Comparison of ENCODE assay signal across 11 cellular contexts in the genomic region with DNA sequence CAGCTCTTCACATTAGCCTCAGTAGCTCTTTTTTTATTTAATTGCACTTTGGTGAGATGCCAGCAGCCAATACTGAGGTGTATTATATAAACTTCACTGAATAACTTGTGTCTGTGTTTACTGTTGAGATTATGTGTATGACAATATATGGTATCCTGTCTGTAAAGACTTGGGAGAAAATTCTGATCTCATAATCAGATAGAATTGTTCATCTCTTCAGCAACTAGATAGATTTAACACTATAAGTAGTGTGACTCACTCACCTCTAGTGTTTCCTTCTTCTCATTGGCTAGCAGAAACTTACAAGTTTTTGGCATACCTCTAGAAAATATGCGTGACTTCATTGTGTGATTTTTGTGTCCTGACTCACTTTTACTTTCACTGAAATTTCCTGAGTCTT.
A peak's percentile ranks its signal among the peaks of the same experiment; 100 is the strongest.
DNase-seq lines count a peak whose midpoint lies in the region; ATAC-seq and TF ChIP-seq lines count a peak whose summit lies in the region.
"Had no signal": no experiment of that assay in that cellular context is flagged by ENCODE, and none has a peak within 500 bp of the region (broad histone marks: within the 10 kb centered on the region; RNA-seq: fewer than 3 reads in every experiment).

No MANE protein-coding gene starts in this region.

- no peaks in the 10 kb centered on the region for H3F3A ChIP-seq in MM.1S (ENCODE audit: insufficient read depth, low read length)

- H3K9me2 ChIP-seq in MM.1S (replicated peaks; ENCODE audit: insufficient read depth, low read length) = no peaks in the 10 kb centered on the region

- CTCF ChIA-PET in MCF 10A (lab: Yijun Ruan, JAX) (no interaction called here), T-cell (lab: Charles Lee) (no interaction called here)

- H3K27me3 ChIP-seq in MM.1S (replicated peaks; ENCODE audit: insufficient read depth, low read length) = no peaks in the 10 kb centered on the region

- H3K79me2 ChIP-seq in MM.1S (ENCODE audit: low read length) = no peaks in the 10 kb centered on the region

- BruUV-seq in MCF 10A (replicated peaks; lab: Mats Ljungman, UMichigan) = no TSS peak

- ATAC-seq in HG02885 (IDR thresholded peaks at IDR 0.05; ENCODE audit: poor library complexity, unreplicated experiment) (no peak), T-cell (replicated peaks in 1 of 4) (no peak)
- ATAC-seq: naive thymus-derived CD4-positive, alpha-beta T cell had no signal

- H3K9me3 Mint-ChIP-seq in MCF 10A (ENCODE audit: unreplicated experiment) = peaks cover 7% of the 10 kb centered on the region
- H3K9me3 Mint-ChIP-seq in T-cell = no peaks in the 10 kb centered on the region

- no peak for TF ChIP-seq CTCF in AG09309 (IDR thresholded peaks at IDR 0.05; ENCODE audit: control insufficient read depth, insufficient read depth, low read depth, low read length, missing control alignments)
- TF ChIP-seq CTCF in MCF 10A (IDR thresholded peaks at IDR 0.05; ENCODE audit: unreplicated experiment) = no peak
- TF ChIP-seq CTCF in MM.1S (IDR thresholded peaks at IDR 0.05; ENCODE audit: low read length) = no peak

- no peak overlapping the region for H3K4me2 ChIP-seq in MM.1S (ENCODE audit: low read depth, low read length)

- no peaks in the 10 kb centered on the region for H3K36me3 ChIP-seq in MM.1S (replicated peaks; ENCODE audit: insufficient read depth, low read length)

- peak; percentile 67 for DNase-seq in AG09309 (ENCODE audit: low read depth)
- peak; percentile 82 for DNase-seq in HS-5 (ENCODE audit: low read depth)
- peak; percentile 75 for DNase-seq in MCF 10A (ENCODE audit: unreplicated experiment)
- peak; percentile 74 to 96 for DNase-seq in lung microvascular endothelial cell (ENCODE audit: low read depth in 2 of 2)
- no peak for DNase-seq in NCI-H2196 (lab: John Stamatoyannopoulos, UW; ENCODE audit: unreplicated experiment)
- DNase-seq in T-cell = no peak
- no peak for DNase-seq in MM.1S
- DNase-seq: naive thymus-derived CD4-positive, alpha-beta T cell; NCI-H526; stimulated activated CD4-positive, alpha-beta T cell treated with anti-CD3 and anti-CD28 coated beads, Interleukin-1b, Interleukin-23, amount 100 ng/mL, for 48 hours had no signal

- intact Hi-C loops in MCF 10A (cut with micrococcal nuclease) = no loop called here

- no peak overlapping the region for H3K9ac ChIP-seq in MM.1S (ENCODE audit: low read length)

- H3K4me3 Mint-ChIP-seq in MCF 10A (ENCODE audit: unreplicated experiment) (no peak overlapping the region), T-cell (no peak overlapping the region)
- H3K4me3 Mint-ChIP-seq: naive thymus-derived CD4-positive, alpha-beta T cell had no signal

- POLR2A ChIA-PET in MCF 10A (lab: Yijun Ruan, JAX) = interaction anchor here (0.8 to 2.1 kb wide), 4 partner anchors 20 to 70 kb away, joined by 3 to 5 read pairs (median 4); partner anchors contain the start of gene TGFBR2
- POLR2A ChIA-PET in T-cell (lab: Charles Lee) = interaction anchor here in 1 of 2 donors (0.6 kb wide), 2 partner anchors 9 to 113 kb away, joined by 3 to 8 read pairs; no protein-coding TSS in a partner anchor

- H3K36me3 Mint-ChIP-seq in MCF 10A (ENCODE audit: insufficient read depth, unreplicated experiment) (no peaks in the 10 kb centered on the region), T-cell (no peaks in the 10 kb centered on the region)

- no peaks in the 10 kb centered on the region for H3K27me3 Mint-ChIP-seq in MCF 10A (ENCODE audit: insufficient read depth, unreplicated experiment)
- H3K27me3 Mint-ChIP-seq in T-cell = no peaks in the 10 kb centered on the region
- H3K27me3 Mint-ChIP-seq: naive thymus-derived CD4-positive, alpha-beta T cell had no signal

- no peak overlapping the region for H2AFZ ChIP-seq in MM.1S (ENCODE audit: low read length)

- no peak overlapping the region for H3K27ac ChIP-seq in MM.1S (ENCODE audit: low read length)

- H4K20me1 ChIP-seq in MM.1S (ENCODE audit: insufficient read depth, low read length) = no peaks in the 10 kb centered on the region

- H3K9me3 ChIP-seq in MM.1S (replicated peaks; ENCODE audit: insufficient read depth, low read length) = no peaks in the 10 kb centered on the region

- no peaks in the 10 kb centered on the region for H3K4me1 ChIP-seq in MM.1S (ENCODE audit: low read length)

- H3K4me1 Mint-ChIP-seq in MCF 10A (ENCODE audit: insufficient read depth, unreplicated experiment) = no peaks in the 10 kb centered on the region
- peaks cover 0 to 3% (median 3%) of the 10 kb centered on the region in 3 donors for H3K4me1 Mint-ChIP-seq in T-cell

- H3K27ac Mint-ChIP-seq in MCF 10A (ENCODE audit: low read depth, unreplicated experiment) = peak overlapping the region; percentile 37
- H3K27ac Mint-ChIP-seq in T-cell = no peak overlapping the region

- no peak overlapping the region for H3K4me3 ChIP-seq in AG09309 (ENCODE audit: control insufficient read depth, low read depth, low read length)
- no peak overlapping the region for H3K4me3 ChIP-seq in MM.1S (ENCODE audit: low read length)

Comparison
In these comparisons a context has a peak if more than half of its experiments do, and no peak if none do; other contexts are left out.
1. DNase-seq: peak in AG09309 (single experiment), HS-5 (single experiment), MCF 10A (single experiment) and lung microvascular endothelial cell (2 of 2); none in NCI-H2196 (single experiment), T-cell (0 of 34) and MM.1S (single experiment).